In the genomic region with DNA sequence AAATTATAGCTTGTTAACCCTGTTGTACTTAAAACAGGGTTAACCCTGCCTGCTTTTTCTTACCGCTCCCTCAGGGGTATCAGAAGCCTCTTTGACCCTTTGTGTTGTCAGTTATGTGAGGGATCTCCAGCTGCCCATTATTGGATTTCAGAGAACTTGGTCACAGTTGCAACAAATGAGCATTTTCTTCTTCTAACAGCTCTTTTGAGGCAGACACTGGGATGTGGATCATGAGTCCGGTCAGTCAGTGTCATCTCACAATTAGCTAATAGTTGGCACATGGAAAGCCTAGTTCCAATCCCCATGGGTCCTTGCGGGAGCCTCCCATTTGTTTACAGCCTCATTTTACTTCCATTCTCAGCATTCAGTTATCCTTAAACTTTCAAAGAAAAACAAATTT, we compare ENCODE assay signal across 14 cellular contexts.
DNase-seq lines count a peak whose midpoint lies in the region; ATAC-seq and TF ChIP-seq lines count a peak whose summit lies in the region.
"Had no signal": no experiment of that assay in that cellular context is flagged by ENCODE, and none has a peak within 500 bp of the region (broad histone marks: within the 10 kb centered on the region; RNA-seq: fewer than 3 reads in every experiment).

No MANE protein-coding gene starts in this region.

- no peak for TF ChIP-seq POLR2A in Peyer's patch (IDR thresholded peaks at IDR 0.05)
- no peak for TF ChIP-seq POLR2A in gastroesophageal sphincter (IDR thresholded peaks at IDR 0.05)

- ATAC-seq in gastroesophageal sphincter (peak; percentile 66), GM21529 (IDR thresholded peaks at IDR 0.05; ENCODE audit: unreplicated experiment) (no peak)
- ATAC-seq: activated CD8-positive, alpha-beta memory T cell treated with anti-CD3 and anti-CD28 coated beads, Interleukin-2, amount 10 ng/mL, durations not matched to agents 7 days and 5 days had no signal

- no peak overlapping the region for H3K4me3 ChIP-seq in Peyer's patch
- no peak overlapping the region for H3K4me3 ChIP-seq in gastroesophageal sphincter
- H3K4me3 ChIP-seq in muscle layer of duodenum (ENCODE audit: low read depth in 1 of 2, low read length in 2 of 2): no peak overlapping the region
- H3K4me3 ChIP-seq: adrenal gland, BLaER1, MG63, pancreas had no signal

- no peaks in the 10 kb centered on the region for H3K27me3 ChIP-seq in Peyer's patch
- no peaks in the 10 kb centered on the region for H3K27me3 ChIP-seq in gastroesophageal sphincter
- H3K27me3 ChIP-seq in muscle layer of duodenum (ENCODE audit: low read depth, low read length): no peaks in the 10 kb centered on the region
- H3K27me3 ChIP-seq: adrenal gland, BLaER1, MG63, pancreas had no signal

- H3K4me1 ChIP-seq in Peyer's patch (no peaks in the 10 kb centered on the region), gastroesophageal sphincter (peaks cover 0 to 20% (median 0%) of the 10 kb centered on the region in 3 donors), muscle layer of duodenum (ENCODE audit: control insufficient read depth in 1 of 2, insufficient read depth in 2 of 2, low read length in 2 of 2) (no peaks in the 10 kb centered on the region)
- H3K4me1 ChIP-seq: adrenal gland, pancreas had no signal

- no peak for TF ChIP-seq CTCF in Peyer's patch (IDR thresholded peaks at IDR 0.05)
- no peak for TF ChIP-seq CTCF in gastroesophageal sphincter (IDR thresholded peaks at IDR 0.05)

- peak overlapping the region in 3 of 4 donors; percentile 28 to 49 (median 45) for H3K27ac ChIP-seq in Peyer's patch
- peak overlapping the region; percentile 61 to 72 (median 68) for H3K27ac ChIP-seq in gastroesophageal sphincter
- H3K27ac ChIP-seq in muscle layer of duodenum (ENCODE audit: low read length): peak overlapping the region; percentile 60
- H3K27ac ChIP-seq in substantia nigra (ENCODE audit: low read depth, low read length, poor library complexity, severe bottlenecking): peak overlapping the region; percentile 97
- H3K27ac ChIP-seq: BLaER1, pancreas had no signal

- DNase-seq in Peyer's patch (no peak), substantia nigra (lab: John Stamatoyannopoulos, UW) (peak in 42 of 49 donors; percentile 5 to 84 (median 37)), NCI-H748 treated with DMSO at 0.1 percent for 48 hours (lab: John Stamatoyannopoulos, UW) (no peak)
- DNase-seq in activated naive CD4-positive, alpha-beta T cell treated with anti-CD3 and anti-CD28 coated beads, Interleukin-2, amount 50 U/mL, for 16 hours: no peak
- DNase-seq in stimulated activated CD4-positive, alpha-beta T cell treated with anti-CD3 and anti-CD28 coated beads, Interleukin-1b, Interleukin-23, amount 100 ng/mL, for 48 hours: no peak
- DNase-seq: activated CD8-positive, alpha-beta memory T cell treated with anti-CD3 and anti-CD28 coated beads, Interleukin-2, amount 10 ng/mL, durations not matched to agents 7 days and 5 days; MG63; NCI-H345; pancreas had no signal

- no peaks in the 10 kb centered on the region for H3K9me3 ChIP-seq in Peyer's patch
- no peaks in the 10 kb centered on the region for H3K9me3 ChIP-seq in gastroesophageal sphincter
- no peaks in the 10 kb centered on the region for H3K9me3 ChIP-seq in muscle layer of duodenum (ENCODE audit: control insufficient read depth in 1 of 2, low read length in 2 of 2)
- H3K9me3 ChIP-seq: adrenal gland, BLaER1, pancreas had no signal

- H3K36me3 ChIP-seq in Peyer's patch: no peaks in the 10 kb centered on the region
- H3K36me3 ChIP-seq in gastroesophageal sphincter: no peaks in the 10 kb centered on the region
- H3K36me3 ChIP-seq in muscle layer of duodenum (ENCODE audit: control insufficient read depth in 1 of 2, insufficient read depth in 2 of 2, low read length in 2 of 2): no peaks in the 10 kb centered on the region
- H3K36me3 ChIP-seq: adrenal gland, BLaER1, MG63, pancreas had no signal

- TF ChIP-seq EP300 in gastroesophageal sphincter (IDR thresholded peaks at IDR 0.05): no peak

- 30 to 58% methylated on average over 2 to 3 of the region's 3 CpGs for WGBS in gastroesophageal sphincter (ENCODE audit: low coverage in 1 of 2), 2 donors

Comparison
In these comparisons a context has a peak if more than half of its experiments do, and no peak if none do; other contexts are left out.
1. DNase-seq: peak in substantia nigra (42 of 49); none in Peyer's patch (0 of 3), activated naive CD4-positive, alpha-beta T cell treated with anti-CD3 and anti-CD28 coated beads, Interleukin-2, amount 50 U/mL, for 16 hours (single experiment), NCI-H748 treated with DMSO at 0.1 percent for 48 hours (single experiment) and stimulated activated CD4-positive, alpha-beta T cell treated with anti-CD3 and anti-CD28 coated beads, Interleukin-1b, Interleukin-23, amount 100 ng/mL, for 48 hours (single experiment).
2. H3K27ac ChIP-seq: peak in every context shown above with its lines; median percentile 97 in substantia nigra; 68 in gastroesophageal sphincter; 60 in muscle layer of duodenum; 45 in Peyer's patch.